Comparison of ENCODE assay signal across 8 cellular contexts in genomic region chr5:69414885-69415583, GRCh38. TPM values are rescaled to one million over a fixed set of nuclear protein-coding genes. Genes with fewer than 3 reads are reported as not detected.
DNase-seq lines count a peak whose midpoint lies in the region; ATAC-seq, FAIRE-seq and TF ChIP-seq lines count a peak whose summit lies in the region.

Gene MARVELD2, plus strand, starts transcription at chr5:69415116. Its CDS starts 4,270 bp downstream, at chr5:69419386.

- peak; percentile 49 to 51 for TF ChIP-seq RAD21 in H1 (IDR thresholded peaks at IDR 0.05 in 1 of 2, conservative IDR thresholded peaks at IDR 0.05 in 1 of 2; ENCODE audit: low read depth in 2 of 2, low read length in 2 of 2)

- no peak within 1 kb of the TSS for H3K27ac Mint-ChIP-seq in activated CD4-positive, alpha-beta memory T cell treated with anti-CD3 and anti-CD28 coated beads, Interleukin-2, amount 10 ng/mL, durations not matched to agents 7 days and 5 days

- no peak within 1 kb of the TSS for H3K4ac ChIP-seq in H1 (replicated peaks; ENCODE audit: insufficient read length, low read depth, low read length)

- H3K27me3 ChIP-seq in H1 (replicated peaks in 1 of 4; ENCODE audit: control insufficient read depth in 3 of 4, extremely low read depth in 1 of 4, insufficient read depth in 3 of 4, low read length in 3 of 4) = no peaks in the 10 kb centered on the region

- peaks cover 22% of the 10 kb centered on the region for H3K36me3 Mint-ChIP-seq in activated CD4-positive, alpha-beta memory T cell treated with anti-CD3 and anti-CD28 coated beads, Interleukin-2, amount 10 ng/mL, durations not matched to agents 7 days and 5 days (ENCODE audit: low read depth)

- H3K79me1 ChIP-seq in H1 (ENCODE audit: low read depth, low read length) = no peaks in the 10 kb centered on the region; the same call in 1 of the 2 replicates

- peak within 1 kb of the TSS; percentile 89 to 93 (median 92) for H3K4me3 ChIP-seq in H1 (ENCODE audit: extremely low read depth in 1 of 4, insufficient read depth in 2 of 4, low read depth in 3 of 4, low read length in 4 of 4)

- peak within 1 kb of the TSS; percentile 93 for H3K18ac ChIP-seq in H1 (ENCODE audit: extremely low read depth, low read length)

- H3K36me3 ChIP-seq in H1 (ENCODE audit: control insufficient read depth in 2 of 4, insufficient read depth in 4 of 4, low read length in 3 of 4) = peaks cover 2 to 15% (median 11%) of the 10 kb centered on the region in 4 experiments; a peak in 5 of 8 replicates

- H3K79me2 ChIP-seq in H1 (ENCODE audit: control insufficient read depth in 1 of 2, insufficient read depth in 2 of 2, low read length in 2 of 2) = peaks cover 0 to 5% of the 10 kb centered on the region in 2 experiments; a peak in 1 of 4 replicates

- peak within 1 kb of the TSS; percentile 96; the same call in 1 of the 2 replicates for H4K8ac ChIP-seq in H1 (ENCODE audit: extremely low read depth, insufficient read depth, low read length)

- peak; percentile 26 to 47 (median 31); a peak in 3 of 4 replicates for TF ChIP-seq CTCF in H1 (IDR thresholded peaks at IDR 0.05; ENCODE audit: control extremely low read depth in 1 of 3, insufficient read depth in 1 of 3, low read depth in 1 of 3, low read length in 3 of 3)

- peak; percentile 74 for ATAC-seq in GM19455 (IDR thresholded peaks at IDR 0.05; ENCODE audit: unreplicated experiment)
- ATAC-seq in GM19324 (IDR thresholded peaks at IDR 0.05; ENCODE audit: low FRiP score, unreplicated experiment) = no peak

- no peaks in the 10 kb centered on the region for H3K9me3 Mint-ChIP-seq in activated CD4-positive, alpha-beta memory T cell treated with anti-CD3 and anti-CD28 coated beads, Interleukin-2, amount 10 ng/mL, durations not matched to agents 7 days and 5 days

- peaks cover 11% of the 10 kb centered on the region for H3K23me2 ChIP-seq in H1 (ENCODE audit: low read depth, low read length)

- H3K4me1 ChIP-seq in H1 (replicated peaks in 1 of 4; ENCODE audit: control insufficient read depth in 3 of 4, insufficient read depth in 4 of 4, low read length in 3 of 4) = no peaks in the 10 kb centered on the region; a peak in 2 of 7 replicates

- H3K9ac ChIP-seq in H1 (replicated peaks in 1 of 4; ENCODE audit: extremely low read depth in 1 of 4, low read depth in 3 of 4, low read length in 3 of 4) = peak within 1 kb of the TSS; percentile 90 to 92 (median 92)

- POLR2A ChIA-PET in activated CD4-positive, alpha-beta memory T cell treated with anti-CD3 and anti-CD28 coated beads, Interleukin-2, amount 10 ng/mL, durations not matched to agents 7 days and 5 days (lab: Charles Lee) = no interaction called here
- POLR2A ChIA-PET in H1 (lab: Charles Lee; ENCODE audit: partially characterized antibody) = interaction anchor here (0.6 to 1.5 kb wide), 7 partner anchors 8 to 225 kb away, joined by 3 to 8 read pairs (median 4); partner anchors contain the start of genes CENPH and RAD17

- peak; percentile 68 to 89 for TF ChIP-seq POLR2A in H1 (IDR thresholded peaks at IDR 0.05; ENCODE audit: control extremely low read depth in 1 of 2, low read depth in 2 of 2, low read length in 2 of 2)

- no peak within 1 kb of the TSS for H3K23ac ChIP-seq in H1 (ENCODE audit: insufficient read length)

- peak; percentile 47 for DNase-seq in CD1c-positive myeloid dendritic cell (ENCODE audit: extremely low spot score)
- DNase-seq in NCI-H146 (lab: John Stamatoyannopoulos, UW) = peak; percentile 97
- peak; percentile 41 for DNase-seq in activated CD4-positive, alpha-beta memory T cell treated with anti-CD3 and anti-CD28 coated beads, Interleukin-2, amount 10 ng/mL, durations not matched to agents 7 days and 5 days
- DNase-seq in H1 (ENCODE audit: low read depth in 1 of 2, low spot score in 2 of 2) = peak; percentile 81 to 89
- peak; percentile 14 for DNase-seq in medulla oblongata (ENCODE audit: extremely low spot score)
- DNase-seq in stimulated activated CD8-positive, alpha-beta memory T cell treated with anti-CD3 and anti-CD28 coated beads, Interleukin-15, amount 100 ng/mL, for 1 hour (ENCODE audit: low read depth) = peak; percentile 20

- no peak within 1 kb of the TSS for H2AK5ac ChIP-seq in H1 (ENCODE audit: low read depth, low read length)

- peaks cover 0 to 2% of the 10 kb centered on the region in 2 experiments for H4K20me1 ChIP-seq in H1 (replicated peaks in 1 of 2; ENCODE audit: control insufficient read depth in 1 of 2, insufficient read depth in 2 of 2, low read length in 2 of 2)

- H3K56ac ChIP-seq in H1 (replicated peaks; ENCODE audit: insufficient read length, low read depth, low read length) = peak within 1 kb of the TSS; percentile 34

- H2AFZ ChIP-seq in H1 (ENCODE audit: low read length) = peak within 1 kb of the TSS; percentile 61

- peaks cover 6% of the 10 kb centered on the region for H3K4me1 Mint-ChIP-seq in activated CD4-positive, alpha-beta memory T cell treated with anti-CD3 and anti-CD28 coated beads, Interleukin-2, amount 10 ng/mL, durations not matched to agents 7 days and 5 days

- WGBS in H1 (ENCODE audit: extremely low coverage in 1 of 2, insufficient coverage in 1 of 2, insufficient read length in 1 of 2, insufficient replicate concordance in 2 of 2, low coverage in 1 of 2, low lambda C conversion rate in 2 of 2, missing lambda C conversion rate in 1 of 2), 2 experiments = 2% methylated on average over 42 of the region's 78 CpGs; no CpG with 5 or more reads in 1 of the 2 experiments

- H4K91ac ChIP-seq in H1 (replicated peaks; ENCODE audit: insufficient read length, low read length) = peak within 1 kb of the TSS; percentile 25

- no peak within 1 kb of the TSS for H2BK120ac ChIP-seq in H1 (replicated peaks; ENCODE audit: low read depth, low read length)

- peak; percentile 48 for FAIRE-seq in H1 (lab: Jason Lieb, UNC)

- H4K5ac ChIP-seq in H1 (ENCODE audit: insufficient read length, low read depth, low read length) = peak within 1 kb of the TSS; percentile 90

- no peak within 1 kb of the TSS for H2BK20ac ChIP-seq in H1 (ENCODE audit: low read length)

- peak within 1 kb of the TSS; percentile 77 to 87 for H3K4me2 ChIP-seq in H1 (ENCODE audit: insufficient read depth in 1 of 2, low read depth in 2 of 2, low read length in 2 of 2)

- no peak for TF ChIP-seq EP300 in H1 (IDR thresholded peaks at IDR 0.05; ENCODE audit: borderline replicate concordance in 1 of 2, low read depth in 2 of 2, low read length in 2 of 2)

- no peak within 1 kb of the TSS for H2BK15ac ChIP-seq in H1 (ENCODE audit: low read length)

- CTCF ChIA-PET in activated CD4-positive, alpha-beta memory T cell treated with anti-CD3 and anti-CD28 coated beads, Interleukin-2, amount 10 ng/mL, durations not matched to agents 7 days and 5 days (lab: Charles Lee) = no interaction called here
- CTCF ChIA-PET in H1 (lab: Charles Lee; ENCODE audit: partially characterized antibody) = no interaction called here

- H2BK5ac ChIP-seq in H1 (ENCODE audit: low read depth, low read length) = peak within 1 kb of the TSS; percentile 83

- H3K27me3 Mint-ChIP-seq in activated CD4-positive, alpha-beta memory T cell treated with anti-CD3 and anti-CD28 coated beads, Interleukin-2, amount 10 ng/mL, durations not matched to agents 7 days and 5 days = no peaks in the 10 kb centered on the region

- H2BK12ac ChIP-seq in H1 (ENCODE audit: low read depth, low read length) = peak within 1 kb of the TSS; percentile 68; the same call in 1 of the 2 replicates

- H3K9me3 ChIP-seq in H1 (ENCODE audit: insufficient read depth in 2 of 2, low read depth in 1 of 2, low read length in 1 of 2) = no peaks in the 10 kb centered on the region

- peak within 1 kb of the TSS; percentile 87 for H3K14ac ChIP-seq in H1 (ENCODE audit: insufficient read length)

- H3K27ac ChIP-seq in H1 (ENCODE audit: low read depth, low read length) = peak within 1 kb of the TSS; percentile 84

- peak within 1 kb of the TSS; percentile 57 for H3K4me3 Mint-ChIP-seq in activated CD4-positive, alpha-beta memory T cell treated with anti-CD3 and anti-CD28 coated beads, Interleukin-2, amount 10 ng/mL, durations not matched to agents 7 days and 5 days

TF ChIP-seq in H1, 55 proteins besides CTCF, POLR2A, EP300 and RAD21 (continues in another document):
- TF ChIP-seq HDAC6 (IDR thresholded peaks at IDR 0.05; ENCODE audit: low read depth, low read length) (no peak), SIX5 (IDR thresholded peaks at IDR 0.05; ENCODE audit: low read depth, low read length) (no peak), CEBPB (IDR thresholded peaks at IDR 0.05; ENCODE audit: low read depth, low read length) (no peak), RNF2 (IDR thresholded peaks at IDR 0.05; ENCODE audit: borderline replicate concordance, low read depth, low read length, missing control alignments, poor library complexity, severe bottlenecking) (no peak), ZNF274 (IDR thresholded peaks at IDR 0.05; ENCODE audit: borderline replicate concordance, extremely low read depth, low read length) (no peak), KDM4A (IDR thresholded peaks at IDR 0.05; ENCODE audit: low read depth, low read length, severe bottlenecking) (peak; percentile 51), BCL11A (IDR thresholded peaks at IDR 0.05; ENCODE audit: low read depth in 2 of 2, low read length in 2 of 2) (no peak), CREB1 (IDR thresholded peaks at IDR 0.05) (0 out of 2 replicates have a peak, but pooled peaks have one; percentile 20), CHD2 (IDR thresholded peaks at IDR 0.05; ENCODE audit: low read length) (no peak), TAF7 (optimal IDR thresholded peaks at IDR 0.05; ENCODE audit: borderline replicate concordance, low read depth, low read length) (peak; percentile 89), EZH2 (IDR thresholded peaks at IDR 0.05; ENCODE audit: low read depth, low read length, severe bottlenecking) (no peak), NANOG (IDR thresholded peaks at IDR 0.05; ENCODE audit: insufficient read depth, low read depth, low read length, poor library complexity, severe bottlenecking) (no peak), FOSL1 (IDR thresholded peaks at IDR 0.05; ENCODE audit: insufficient read depth, low read depth, low read length) (no peak), GABPA (IDR thresholded peaks at IDR 0.05; ENCODE audit: borderline replicate concordance, insufficient read depth, low read length) (no peak)

RNA-seq across cellular contexts. Expression of gene MARVELD2, which starts in this region (rescaled TPM):
- under 1 TPM; 0.18 to 0.23 TPM for total RNA-seq in activated CD4-positive, alpha-beta memory T cell treated with anti-CD3 and anti-CD28 coated beads, Interleukin-2, amount 10 ng/mL, durations not matched to agents 7 days and 5 days
- total RNA-seq in H1 (2021; fragmentation: NEBNext Ultra II Directional; extraction: Animal tissue kit (Norgen Biotek cat#: 25700)) = 31.0 and 31.4 TPM in 2 replicates
- 15.4 and 18.7 TPM in 2 replicates for polyA plus RNA-seq in H1 (2011; rRNA removed)
- polyA plus RNA-seq in H1 (2011; cell fraction: cytosol; rRNA removed) = 16.9 TPM
- polyA plus RNA-seq in H1 (2011; cell fraction: nucleus; rRNA removed) = 7.8 TPM
- polyA plus RNA-seq in H1 (2012, experiment 1 of 2) = 15.4 to 18.2 TPM (median 17.1 TPM) in 4 replicates
- 4.7 TPM for polyA plus RNA-seq in H1 (2012, experiment 2 of 2)
- 27.0 TPM for polyA plus RNA-seq in H1 (2013, experiment 1 of 2)
- 32.4 TPM for polyA plus RNA-seq in H1 (2013, experiment 2 of 2)
- polyA minus RNA-seq in H1 (2011; rRNA and poly(A)+ RNA removed) = 38.9 and 46.7 TPM in 2 replicates
- polyA minus RNA-seq in H1 (2011; cell fraction: cytosol; rRNA and poly(A)+ RNA removed) = 28.2 TPM
- 21.6 TPM for polyA minus RNA-seq in H1 (2011; cell fraction: nucleus; rRNA and poly(A)+ RNA removed)

Comparison
In these comparisons a context has a peak if more than half of its experiments do, and no peak if none do; other contexts are left out.
1. RNA of gene MARVELD2 (total RNA-seq): 31.0 to 31.4 TPM in H1; 0.18 to 0.23 TPM in activated CD4-positive, alpha-beta memory T cell treated with anti-CD3 and anti-CD28 coated beads, Interleukin-2, amount 10 ng/mL, durations not matched to agents 7 days and 5 days; every median in the first group is over 10 times any median in the second.
2. Peak in DNase-seq in activated CD4-positive, alpha-beta memory T cell treated with anti-CD3 and anti-CD28 coated beads, Interleukin-2, amount 10 ng/mL, durations not matched to agents 7 days and 5 days; RNA of the gene not detected or under 1 TPM.
3. DNase-seq: peak in every context shown above with its lines; median percentile 97 in NCI-H146; 85 in H1; 47 in CD1c-positive myeloid dendritic cell; 41 in activated CD4-positive, alpha-beta memory T cell treated with anti-CD3 and anti-CD28 coated beads, Interleukin-2, amount 10 ng/mL, durations not matched to agents 7 days and 5 days; 20 in stimulated activated CD8-positive, alpha-beta memory T cell treated with anti-CD3 and anti-CD28 coated beads, Interleukin-15, amount 100 ng/mL, for 1 hour; 14 in medulla oblongata.